Comparison of ENCODE assay signal across 8 cellular contexts in genomic region chr14:69715725-69716482, GRCh38. TPM values are rescaled to one million over a fixed set of nuclear protein-coding genes. Genes with fewer than 3 reads are reported as not detected.
DNase-seq lines count a peak whose midpoint lies in the region; ATAC-seq and TF ChIP-seq lines count a peak whose summit lies in the region.

No MANE protein-coding gene starts in this region.

- no peak overlapping the region for H3K4me3 Mint-ChIP-seq in activated CD8-positive, alpha-beta T cell treated with anti-CD3 and anti-CD28 coated beads for 36 hours
- no peak overlapping the region for H3K4me3 Mint-ChIP-seq in osteocyte (ENCODE audit: unreplicated experiment)

- H3K9me3 Mint-ChIP-seq in activated CD8-positive, alpha-beta T cell treated with anti-CD3 and anti-CD28 coated beads for 36 hours = no peaks in the 10 kb centered on the region
- H3K9me3 Mint-ChIP-seq in osteocyte (ENCODE audit: unreplicated experiment) = no peaks in the 10 kb centered on the region

- peak overlapping the region; percentile 73 for H3K27ac Mint-ChIP-seq in activated CD8-positive, alpha-beta T cell treated with anti-CD3 and anti-CD28 coated beads for 36 hours
- peak overlapping the region; percentile 90 for H3K27ac Mint-ChIP-seq in osteocyte (ENCODE audit: unreplicated experiment)

- no peak overlapping the region for H3K4me3 ChIP-seq in AG10803 (ENCODE audit: low read length)
- H3K4me3 ChIP-seq in LNCaP clone FGC (ENCODE audit: low read depth, low read length) = no peak overlapping the region
- no peak overlapping the region for H3K4me3 ChIP-seq in fibroblast of the aortic adventitia (ENCODE audit: low read depth, low read length)

- peaks cover 27% of the 10 kb centered on the region for H3K36me3 Mint-ChIP-seq in activated CD8-positive, alpha-beta T cell treated with anti-CD3 and anti-CD28 coated beads for 36 hours (ENCODE audit: low read depth)
- peaks cover 7% of the 10 kb centered on the region for H3K36me3 Mint-ChIP-seq in osteocyte (ENCODE audit: unreplicated experiment)

- CTCF ChIA-PET in activated CD8-positive, alpha-beta T cell treated with anti-CD3 and anti-CD28 coated beads for 36 hours (lab: Charles Lee) = interaction anchor here (0.7 to 3.4 kb wide), 8 partner anchors 9 to 132 kb away, joined by 3 to 21 read pairs (median 4); no protein-coding TSS in a partner anchor

- H3K4me1 Mint-ChIP-seq in activated CD8-positive, alpha-beta T cell treated with anti-CD3 and anti-CD28 coated beads for 36 hours (ENCODE audit: low read depth) = peaks cover 32% of the 10 kb centered on the region
- H3K4me1 Mint-ChIP-seq in osteocyte (ENCODE audit: unreplicated experiment) = peaks cover 68% of the 10 kb centered on the region

- TF ChIP-seq CTCF in AG10803 (conservative IDR thresholded peaks at IDR 0.05; ENCODE audit: low read length) (no peak), LNCaP clone FGC (IDR thresholded peaks at IDR 0.05; ENCODE audit: control insufficient read depth, extremely low read depth, insufficient read depth) (no peak), fibroblast of the aortic adventitia (IDR thresholded peaks at IDR 0.05; ENCODE audit: insufficient read depth, low read length) (no peak), osteocyte (IDR thresholded peaks at IDR 0.05) (no peak)
- TF ChIP-seq CTCF in activated CD8-positive, alpha-beta T cell treated with anti-CD3 and anti-CD28 coated beads for 36 hours (IDR thresholded peaks at IDR 0.05) = no peak

- POLR2A ChIA-PET in activated CD8-positive, alpha-beta T cell treated with anti-CD3 and anti-CD28 coated beads for 36 hours (lab: Charles Lee) = interaction anchor here (0.7 to 1.2 kb wide), 5 partner anchors 41 to 103 kb away, joined by 3 read pairs; partner anchors contain the start of gene SRSF5

- H3K27me3 Mint-ChIP-seq in activated CD8-positive, alpha-beta T cell treated with anti-CD3 and anti-CD28 coated beads for 36 hours = no peaks in the 10 kb centered on the region
- H3K27me3 Mint-ChIP-seq in osteocyte (ENCODE audit: unreplicated experiment) = no peaks in the 10 kb centered on the region

- DNase-seq in AG10803 (ENCODE audit: low read depth) (peak; percentile 91), LNCaP clone FGC (ENCODE audit: low read depth) (peak; percentile 50), fibroblast of the aortic adventitia (ENCODE audit: low read depth) (peak; percentile 94), osteocyte (ENCODE audit: extremely low spot score, unreplicated experiment) (peak; percentile 87), SKM-1 treated with dmso at 0.1 percent for 144 hours (lab: John Stamatoyannopoulos, UW; ENCODE audit: unreplicated experiment) (no peak)
- DNase-seq in activated CD8-positive, alpha-beta T cell treated with anti-CD3 and anti-CD28 coated beads for 36 hours = no peak

- intact Hi-C loops in activated CD8-positive, alpha-beta T cell treated with anti-CD3 and anti-CD28 coated beads for 36 hours (cut with micrococcal nuclease) = loop anchor here (5.0 kb wide), 1 partner anchor 39 kb away; no protein-coding TSS in a partner anchor

- ATAC-seq in activated CD8-positive, alpha-beta T cell treated with anti-CD3 and anti-CD28 coated beads for 36 hours = peak; percentile 25
- ATAC-seq in HG02571 (IDR thresholded peaks at IDR 0.05; ENCODE audit: unreplicated experiment) = no peak
- ATAC-seq in HG02870 (IDR thresholded peaks at IDR 0.05; ENCODE audit: unreplicated experiment) = no peak

RNA-seq across cellular contexts. Expression of gene SRSF5, which starts 51.0 kb away (rescaled TPM):
- 100 to 1,000 TPM; 255 to 267 TPM for total RNA-seq in activated CD8-positive, alpha-beta T cell treated with anti-CD3 and anti-CD28 coated beads for 36 hours
- 101 and 618 TPM in 2 replicates for total RNA-seq in fibroblast of the aortic adventitia (ENCODE audit: low replicate concordance)
- total RNA-seq in osteocyte = 245 and 279 TPM in 2 replicates

Comparison
In these comparisons a context has a peak if more than half of its experiments do, and no peak if none do; other contexts are left out.
1. DNase-seq: peak in AG10803 (single experiment), LNCaP clone FGC (single experiment), fibroblast of the aortic adventitia (single experiment) and osteocyte (single experiment); none in activated CD8-positive, alpha-beta T cell treated with anti-CD3 and anti-CD28 coated beads for 36 hours (single experiment) and SKM-1 treated with dmso at 0.1 percent for 144 hours (single experiment).